ENCODE assay signal across 8 cellular contexts in genomic region chr6:89638320-89639195, GRCh38. TPM values are rescaled to one million over a fixed set of nuclear protein-coding genes. Genes with fewer than 3 reads are reported as not detected.
A peak's percentile ranks its signal among the peaks of the same experiment; 100 is the strongest.
DNase-seq lines count a peak whose midpoint lies in the region; TF ChIP-seq lines count a peak whose summit lies in the region.

A gene with protein sequence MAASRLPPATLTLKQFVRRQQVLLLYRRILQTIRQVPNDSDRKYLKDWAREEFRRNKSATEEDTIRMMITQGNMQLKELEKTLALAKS (minus strand): TSS chr6:89638747. CDS start chr6:89638716, 31 bp downstream.

- H3K4me3 ChIP-seq in H7 (ENCODE audit: insufficient read depth, low read depth, low read length) (peak within 1 kb of the TSS; percentile 81), fibroblast of the aortic adventitia (ENCODE audit: low read depth, low read length) (peak within 1 kb of the TSS; percentile 90)

- H3K4me3 Mint-ChIP-seq in nephron, result peak within 1 kb of the TSS; percentile 91 to 97 (median 94)
- H3K4me3 Mint-ChIP-seq in stimulated activated naive CD8-positive, alpha-beta T cell treated with anti-CD3 and anti-CD28 coated beads, Interleukin-15, Interleukin-2, amounts not matched to agents 100 ng/mL and 50 ng/mL, for 24 hours, result peak within 1 kb of the TSS; percentile 88

- no peaks in the 10 kb centered on the region for H3K9me3 Mint-ChIP-seq in nephron
- no peaks in the 10 kb centered on the region for H3K9me3 Mint-ChIP-seq in stimulated activated naive CD8-positive, alpha-beta T cell treated with anti-CD3 and anti-CD28 coated beads, Interleukin-15, Interleukin-2, amounts not matched to agents 100 ng/mL and 50 ng/mL, for 24 hours

- DNase-seq in ELR (ENCODE audit: low read depth) (peak; percentile 96), H7 (peak; percentile 94), M059J (ENCODE audit: low read depth) (peak; percentile 89), SHP77 (lab: John Stamatoyannopoulos, UW) (peak; percentile 86 to 90), fibroblast of the aortic adventitia (ENCODE audit: low read depth) (peak; percentile 91)
- DNase-seq in activated effector memory CD4-positive, alpha-beta T cell treated with Interleukin-2 at 50 U/mL for 16 hours, result peak; percentile 86

- peaks cover 38% of the 10 kb centered on the region for H3K36me3 Mint-ChIP-seq in nephron (ENCODE audit: low read depth)
- peaks cover 53% of the 10 kb centered on the region for H3K36me3 Mint-ChIP-seq in stimulated activated naive CD8-positive, alpha-beta T cell treated with anti-CD3 and anti-CD28 coated beads, Interleukin-15, Interleukin-2, amounts not matched to agents 100 ng/mL and 50 ng/mL, for 24 hours (ENCODE audit: low read depth)

- H3K27ac Mint-ChIP-seq in nephron, result peak within 1 kb of the TSS; percentile 77 to 93 (median 85)
- H3K27ac Mint-ChIP-seq in stimulated activated naive CD8-positive, alpha-beta T cell treated with anti-CD3 and anti-CD28 coated beads, Interleukin-15, Interleukin-2, amounts not matched to agents 100 ng/mL and 50 ng/mL, for 24 hours, result peak within 1 kb of the TSS; percentile 98

- peaks cover 3% of the 10 kb centered on the region for H3K27me3 Mint-ChIP-seq in nephron (ENCODE audit: low read depth)
- no peaks in the 10 kb centered on the region for H3K27me3 Mint-ChIP-seq in stimulated activated naive CD8-positive, alpha-beta T cell treated with anti-CD3 and anti-CD28 coated beads, Interleukin-15, Interleukin-2, amounts not matched to agents 100 ng/mL and 50 ng/mL, for 24 hours

- peaks cover 22% of the 10 kb centered on the region for H3K4me1 Mint-ChIP-seq in nephron
- H3K4me1 Mint-ChIP-seq in stimulated activated naive CD8-positive, alpha-beta T cell treated with anti-CD3 and anti-CD28 coated beads, Interleukin-15, Interleukin-2, amounts not matched to agents 100 ng/mL and 50 ng/mL, for 24 hours (ENCODE audit: low read depth), result peaks cover 21% of the 10 kb centered on the region

- H3K36me3 ChIP-seq in H7 (replicated peaks; ENCODE audit: control insufficient read depth, insufficient read depth, low read length), result peaks cover 12% of the 10 kb centered on the region

- H3K27me3 ChIP-seq in H7 (ENCODE audit: control insufficient read depth, insufficient read depth, low read length), result no peaks in the 10 kb centered on the region

- TF ChIP-seq CTCF in fibroblast of the aortic adventitia (IDR thresholded peaks at IDR 0.05; ENCODE audit: insufficient read depth, low read length) (peak; percentile 27), nephron (IDR thresholded peaks at IDR 0.05; ENCODE audit: unreplicated experiment in 3 of 3) (peak in 1 of 3 experiments; percentile 17)

RNA-seq across cellular contexts. Expression of the gene that starts here (rescaled TPM):
- 5.1 and 5.8 TPM in 2 replicates for total RNA-seq in H7 (2014; rRNA removed; shearing (Covaris generic))
- total RNA-seq in M059J (2014; rRNA removed; shearing (Covaris generic)), result 20.6 and 25.1 TPM in 2 replicates
- 19.6 and 35.5 TPM in 2 replicates for total RNA-seq in fibroblast of the aortic adventitia (ENCODE audit: low replicate concordance)

Comparison
In these comparisons a context has a peak if more than half of its experiments do, and no peak if none do; other contexts are left out.
1. Peak in every context shown above with its lines: DNase-seq and H3K4me3 ChIP-seq.